Comparison of ENCODE assay signal across 12 cellular contexts in the genomic region with DNA sequence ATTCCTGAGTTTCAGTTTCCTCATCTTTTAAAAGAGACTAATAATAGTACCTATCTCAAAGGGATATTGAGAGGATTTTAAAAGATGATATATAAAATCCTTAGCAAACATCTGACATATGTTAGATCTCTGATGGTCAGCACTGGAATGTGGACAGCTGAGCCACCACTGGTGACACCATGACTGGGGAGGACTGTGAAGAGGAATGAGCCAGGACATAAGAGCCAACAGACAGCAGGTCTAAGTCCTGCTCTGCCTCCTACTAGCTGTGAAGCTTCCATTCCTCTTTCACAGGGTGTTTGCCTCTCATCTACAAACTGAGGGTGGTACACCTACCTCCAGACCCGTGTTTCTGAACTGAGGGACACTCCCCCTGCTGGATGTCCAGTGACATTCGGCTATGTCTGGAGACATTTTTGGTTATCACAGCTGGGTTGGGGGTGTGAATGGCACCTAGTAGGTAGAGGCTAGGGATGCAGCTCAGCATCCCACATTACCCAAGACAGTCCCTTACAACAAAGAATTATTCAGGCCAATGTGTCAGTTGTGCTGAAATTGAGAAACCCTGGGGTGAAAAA.
DNase-seq lines count a peak whose midpoint lies in the region; ATAC-seq and TF ChIP-seq lines count a peak whose summit lies in the region.
"Had no signal": no experiment of that assay in that cellular context is flagged by ENCODE, and none has a peak within 500 bp of the region (broad histone marks: within the 10 kb centered on the region; RNA-seq: fewer than 3 reads in every experiment).

No MANE protein-coding gene starts in this region.

- no peak overlapping the region for H2AFZ ChIP-seq in mammary epithelial cell (ENCODE audit: low read depth, low read length)

- no peaks in the 10 kb centered on the region for H3K36me3 ChIP-seq in breast epithelium
- no peaks in the 10 kb centered on the region for H3K36me3 ChIP-seq in mammary epithelial cell (ENCODE audit: insufficient read depth, low read length)
- no peaks in the 10 kb centered on the region for H3K36me3 ChIP-seq in upper lobe of right lung
- H3K36me3 ChIP-seq: vagina had no signal

- intact Hi-C loops in MCF 10A (cut with micrococcal nuclease): no loop called here
- intact Hi-C loops in breast epithelium (cut with DNase I; ENCODE audit: low total_unique reads): no loop called here
- intact Hi-C loops in mammary epithelial cell (cut with micrococcal nuclease): loop anchor here (5.0 kb wide), 1 partner anchor 264 kb away; no protein-coding TSS in a partner anchor
- intact Hi-C loops in upper lobe of right lung (cut with DNase I): no loop called here

- POLR2A ChIA-PET in MCF 10A (lab: Yijun Ruan, JAX): no interaction called here

- no peak for TF ChIP-seq POLR2A in breast epithelium (IDR thresholded peaks at IDR 0.05)

- in situ Hi-C loops in mammary epithelial cell (cut with MboI; ENCODE audit: low sequenced_read_pairs in 2 of 2): no loop called here

- 58% methylated on average over 2 of the region's 2 CpGs for WGBS in mammary epithelial cell (ENCODE audit: low coverage, missing lambda C conversion rate)

- H3K9ac ChIP-seq in mammary epithelial cell (ENCODE audit: insufficient read depth, low read length): no peak overlapping the region

- no peak overlapping the region for H3K27ac Mint-ChIP-seq in MCF 10A (ENCODE audit: low read depth, unreplicated experiment)

- CTCF ChIA-PET in MCF 10A (lab: Yijun Ruan, JAX): interaction anchor here (0.6 to 1.9 kb wide), 3 partner anchors 24 to 96 kb away, joined by 3 to 13 read pairs (median 3); no protein-coding TSS in a partner anchor
- CTCF ChIA-PET in mammary epithelial cell (lab: Charles Lee; ENCODE audit: low non-redundant PET): no interaction called here

- no peaks in the 10 kb centered on the region for H3K4me1 ChIP-seq in breast epithelium
- H3K4me1 ChIP-seq in mammary epithelial cell (ENCODE audit: insufficient read depth, low read length): no peaks in the 10 kb centered on the region
- no peaks in the 10 kb centered on the region for H3K4me1 ChIP-seq in upper lobe of right lung
- H3K4me1 ChIP-seq: vagina had no signal

- no peak for TF ChIP-seq CTCF in MCF 10A (IDR thresholded peaks at IDR 0.05; ENCODE audit: unreplicated experiment)
- TF ChIP-seq CTCF in breast epithelium (IDR thresholded peaks at IDR 0.05): no peak
- peak; percentile 15 to 18 for TF ChIP-seq CTCF in mammary epithelial cell (conservative IDR thresholded peaks at IDR 0.05 in 1 of 2, IDR thresholded peaks at IDR 0.05 in 1 of 2; ENCODE audit: extremely low read depth in 1 of 2, insufficient read depth in 1 of 2, low read depth in 1 of 2, low read length in 2 of 2)
- TF ChIP-seq CTCF in upper lobe of right lung (IDR thresholded peaks at IDR 0.05): no peak

- H3K9me3 Mint-ChIP-seq in MCF 10A (ENCODE audit: unreplicated experiment): no peaks in the 10 kb centered on the region

- H3K4me3 ChIP-seq in breast epithelium: no peak overlapping the region
- H3K4me3 ChIP-seq in mammary epithelial cell (replicated peaks in 1 of 3; ENCODE audit: insufficient read depth in 1 of 3, low read depth in 2 of 3, low read length in 3 of 3): no peak overlapping the region
- H3K4me3 ChIP-seq in upper lobe of right lung: no peak overlapping the region
- H3K4me3 ChIP-seq: vagina had no signal

- peak; percentile 45 for ATAC-seq in upper lobe of right lung
- no peak for ATAC-seq in HG02678 (IDR thresholded peaks at IDR 0.05; ENCODE audit: unreplicated experiment)
- ATAC-seq in HG02571 (IDR thresholded peaks at IDR 0.05; ENCODE audit: unreplicated experiment): no peak

- no peaks in the 10 kb centered on the region for H4K20me1 ChIP-seq in mammary epithelial cell (ENCODE audit: insufficient read depth, low read length)

- H3K4me2 ChIP-seq in mammary epithelial cell (ENCODE audit: insufficient read depth, low read depth, low read length): no peak overlapping the region

- no peaks in the 10 kb centered on the region for H3K36me3 Mint-ChIP-seq in MCF 10A (ENCODE audit: insufficient read depth, unreplicated experiment)

- no peaks in the 10 kb centered on the region for H3K4me1 Mint-ChIP-seq in MCF 10A (ENCODE audit: insufficient read depth, unreplicated experiment)

- H3K27me3 Mint-ChIP-seq in MCF 10A (ENCODE audit: insufficient read depth, unreplicated experiment): peaks cover 66% of the 10 kb centered on the region

- dilution Hi-C loops in mammary epithelial cell (cut with HindIII; ENCODE audit: low sequenced_read_pairs): no loop called here

- BruUV-seq in MCF 10A (replicated peaks; lab: Mats Ljungman, UMichigan) (no TSS peak), mammary epithelial cell (replicated peaks; lab: Mats Ljungman, UMichigan) (no TSS peak)

- DNase-seq in MCF 10A (ENCODE audit: unreplicated experiment) (peak; percentile 29), breast epithelium (ENCODE audit: low spot score in 2 of 2) (no peak), LoVo (ENCODE audit: low spot score) (peak; percentile 8), mammary epithelial cell (no peak), upper lobe of right lung (no peak)
- DNase-seq in activated CD4-positive, CD25-positive, alpha-beta regulatory T cell (lab: John Stamatoyannopoulos, UW): no peak
- DNase-seq: amniotic stem cell, erythroblast, NCI-H187 had no signal

- H3K27ac ChIP-seq in breast epithelium (no peak overlapping the region), mammary epithelial cell (ENCODE audit: insufficient read depth, low read depth, low read length) (no peak overlapping the region), upper lobe of right lung (no peak overlapping the region)
- H3K27ac ChIP-seq: vagina had no signal

- H3K27me3 ChIP-seq in breast epithelium: no peaks in the 10 kb centered on the region
- H3K27me3 ChIP-seq in mammary epithelial cell (ENCODE audit: insufficient read depth, low read length): peaks cover 2% of the 10 kb centered on the region
- H3K27me3 ChIP-seq in upper lobe of right lung: no peaks in the 10 kb centered on the region
- H3K27me3 ChIP-seq: vagina had no signal

- H3K4me3 Mint-ChIP-seq in MCF 10A (ENCODE audit: unreplicated experiment): no peak overlapping the region

- H3K9me3 ChIP-seq in breast epithelium (peaks cover 0 to 5% of the 10 kb centered on the region in 2 donors), mammary epithelial cell (replicated peaks; ENCODE audit: insufficient read depth, low read length) (no peaks in the 10 kb centered on the region), upper lobe of right lung (no peaks in the 10 kb centered on the region)
- H3K9me3 ChIP-seq: vagina had no signal

- H3K79me2 ChIP-seq in mammary epithelial cell (ENCODE audit: insufficient read depth, low read length): no peaks in the 10 kb centered on the region

Comparison
In these comparisons a context has a peak if more than half of its experiments do, and no peak if none do; other contexts are left out.
1. DNase-seq: peak in MCF 10A (single experiment) and LoVo (single experiment); none in breast epithelium (0 of 2), mammary epithelial cell (single experiment), upper lobe of right lung (single experiment) and activated CD4-positive, CD25-positive, alpha-beta regulatory T cell (0 of 4).
2. CTCF ChIP-seq: peak in mammary epithelial cell (2 of 2); none in MCF 10A (single experiment), breast epithelium (0 of 3) and upper lobe of right lung (single experiment).